Comparison of ENCODE assay signal across 9 cellular contexts in genomic region chr3:42651248-42652091, GRCh38. TPM values are rescaled to one million over a fixed set of nuclear protein-coding genes. Genes with fewer than 3 reads are reported as not detected.
DNase-seq lines count a peak whose midpoint lies in the region; ATAC-seq and TF ChIP-seq lines count a peak whose summit lies in the region.
"Had no signal": no experiment of that assay in that cellular context is flagged by ENCODE, and none has a peak within 500 bp of the region (broad histone marks: within the 10 kb centered on the region; RNA-seq: fewer than 3 reads in every experiment).

No MANE protein-coding gene starts in this region.

- no peaks in the 10 kb centered on the region for H3K9me3 Mint-ChIP-seq in activated CD4-positive, alpha-beta memory T cell treated with anti-CD3 and anti-CD28 coated beads, Interleukin-2, amount 10 ng/mL, durations not matched to agents 7 days and 5 days

- no peak for TF ChIP-seq EP300 in transverse colon (IDR thresholded peaks at IDR 0.05; ENCODE audit: low read depth)

- H3K4me3 ChIP-seq in heart left ventricle, result peak overlapping the region in 3 of 12 donors; percentile 82 to 99 (median 89)
- H3K4me3 ChIP-seq in astrocyte of the cerebellum (ENCODE audit: low read depth, low read length), result peak overlapping the region; percentile 11
- H3K4me3 ChIP-seq in transverse colon, result no peak overlapping the region

- intact Hi-C loops in heart left ventricle (cut with DNase I) (loop anchor here (2.0 to 10.0 kb wide), 6 partner anchors 49 to 91 kb away; partner anchors contain the start of genes NKTR (in 7 of the 10) and SEC22C (in 2 of the 10)), cardiac septum (cut with DNase I) (loop anchor here (2.0 kb wide), 1 partner anchor 51 kb away; the partner anchor contains the start of gene NKTR), transverse colon (cut with DNase I; ENCODE audit: low total_unique reads) (loop anchor here (5.0 kb wide), 1 partner anchor 96 kb away; no protein-coding TSS in a partner anchor)

- TF ChIP-seq CTCF in heart left ventricle (IDR thresholded peaks at IDR 0.05) (no peak), astrocyte of the cerebellum (IDR thresholded peaks at IDR 0.05; ENCODE audit: low read depth, low read length, missing control alignments) (no peak), transverse colon (IDR thresholded peaks at IDR 0.05) (no peak)

- peaks cover 11 to 80% (median 51%) of the 10 kb centered on the region in 12 donors for H3K4me1 ChIP-seq in heart left ventricle
- peaks cover 16 to 38% (median 27%) of the 10 kb centered on the region in 4 donors for H3K4me1 ChIP-seq in transverse colon

- no peak overlapping the region for H3K27ac Mint-ChIP-seq in activated CD4-positive, alpha-beta memory T cell treated with anti-CD3 and anti-CD28 coated beads, Interleukin-2, amount 10 ng/mL, durations not matched to agents 7 days and 5 days

- no peak for DNase-seq in heart left ventricle
- DNase-seq in cardiac septum (ENCODE audit: low spot score), result no peak
- DNase-seq in astrocyte of the cerebellum (ENCODE audit: low read depth), result no peak
- DNase-seq in islet precursor cell, result peak; percentile 91
- DNase-seq in transverse colon, result no peak
- DNase-seq in SW480 (ENCODE audit: low spot score), result no peak
- no peak for DNase-seq in activated CD4-positive, alpha-beta memory T cell treated with anti-CD3 and anti-CD28 coated beads, Interleukin-2, amount 10 ng/mL, durations not matched to agents 7 days and 5 days
- DNase-seq in stimulated activated CD4-positive, alpha-beta T cell treated with anti-CD3 and anti-CD28 coated beads, Interleukin-15, amount 100 ng/mL, for 24 hours, result no peak
- DNase-seq: Kasumi-1 had no signal

- ATAC-seq in heart left ventricle, result no peak

- POLR2A ChIA-PET in activated CD4-positive, alpha-beta memory T cell treated with anti-CD3 and anti-CD28 coated beads, Interleukin-2, amount 10 ng/mL, durations not matched to agents 7 days and 5 days (lab: Charles Lee), result interaction anchor here (0.9 to 2.4 kb wide), 3 partner anchors 10 to 68 kb away, joined by 3 to 12 read pairs (median 5); no protein-coding TSS in a partner anchor

- peaks cover 18% of the 10 kb centered on the region for H3K36me3 Mint-ChIP-seq in activated CD4-positive, alpha-beta memory T cell treated with anti-CD3 and anti-CD28 coated beads, Interleukin-2, amount 10 ng/mL, durations not matched to agents 7 days and 5 days (ENCODE audit: low read depth)

- in situ Hi-C loops in astrocyte of the cerebellum (cut with HindIII; ENCODE audit: low sequenced_read_pairs), result loop anchor here (5.0 kb wide), 1 partner anchor 41 kb away; no protein-coding TSS in a partner anchor
- in situ Hi-C loops in transverse colon (cut with MboI; ENCODE audit: low pct_ligation_motif_present in 1 of 4, low pct_unique_long_range_greater_than_20kb in 1 of 4, low sequenced_read_pairs in 3 of 4), result loop anchor here in 2 of 4 donors (10.0 kb wide), 1 partner anchor 93 kb away; no protein-coding TSS in a partner anchor

- TF ChIP-seq POLR2A in heart left ventricle (IDR thresholded peaks at IDR 0.05) (no peak), transverse colon (IDR thresholded peaks at IDR 0.05) (no peak)

- H3K27me3 ChIP-seq in heart left ventricle, result no peaks in the 10 kb centered on the region
- H3K27me3 ChIP-seq in transverse colon, result no peaks in the 10 kb centered on the region

- 74 to 84% (median 83%) methylated on average over 9 of the region's 9 CpGs for WGBS in heart left ventricle, 4 donors
- 70 to 84% methylated on average over 3 to 9 of the region's 9 CpGs for WGBS in transverse colon (ENCODE audit: low coverage in 1 of 2), 2 donors

- peaks cover 10% of the 10 kb centered on the region for H3K27me3 Mint-ChIP-seq in activated CD4-positive, alpha-beta memory T cell treated with anti-CD3 and anti-CD28 coated beads, Interleukin-2, amount 10 ng/mL, durations not matched to agents 7 days and 5 days

- no peaks in the 10 kb centered on the region for H3K9me3 ChIP-seq in heart left ventricle
- no peaks in the 10 kb centered on the region for H3K9me3 ChIP-seq in transverse colon

- no peak overlapping the region for H3K4me3 Mint-ChIP-seq in activated CD4-positive, alpha-beta memory T cell treated with anti-CD3 and anti-CD28 coated beads, Interleukin-2, amount 10 ng/mL, durations not matched to agents 7 days and 5 days

- peak overlapping the region in 10 of 12 donors; percentile 30 to 99 (median 95) for H3K27ac ChIP-seq in heart left ventricle
- peak overlapping the region; percentile 85 to 95 (median 90) for H3K27ac ChIP-seq in transverse colon

- H3K36me3 ChIP-seq in heart left ventricle (peaks cover 0 to 40% (median 34%) of the 10 kb centered on the region in 9 donors), transverse colon (peaks cover 0 to 2% (median 0%) of the 10 kb centered on the region in 4 donors)

- peaks cover 26% of the 10 kb centered on the region for H3K4me1 Mint-ChIP-seq in activated CD4-positive, alpha-beta memory T cell treated with anti-CD3 and anti-CD28 coated beads, Interleukin-2, amount 10 ng/mL, durations not matched to agents 7 days and 5 days

- CTCF ChIA-PET in activated CD4-positive, alpha-beta memory T cell treated with anti-CD3 and anti-CD28 coated beads, Interleukin-2, amount 10 ng/mL, durations not matched to agents 7 days and 5 days (lab: Charles Lee), result interaction anchor here (1.2 to 1.7 kb wide), 4 partner anchors 8 to 96 kb away, joined by 3 to 7 read pairs (median 5); no protein-coding TSS in a partner anchor

RNA-seq across cellular contexts. Expression of gene ZBTB47, which starts 2.0 kb away (rescaled TPM):
- total RNA-seq in heart left ventricle (100 to 1,000 TPM in 7 of 9 donors, 10 to 100 TPM in 2; 76.6 to 184 (median 131) TPM), cardiac septum (202 TPM), transverse colon (10 to 100 TPM in 3 of 4 donors, 1 to 10 TPM in 1; 10.0 to 44.1 (median 19.7) TPM)
- polyA plus RNA-seq in heart left ventricle, result 100 to 1,000 TPM; 110 to 111 TPM
- 1 to 10 TPM in 1 of 2 experiments, under 1 TPM in 1; 0.93 to 1.1 TPM for total RNA-seq in activated CD4-positive, alpha-beta memory T cell treated with anti-CD3 and anti-CD28 coated beads, Interleukin-2, amount 10 ng/mL, durations not matched to agents 7 days and 5 days

RNA-seq across cellular contexts. Expression of gene KLHL40, which starts 33.9 kb away (rescaled TPM):
- 1 to 10 TPM in 2 of 9 donors, under 1 TPM in 6, not detected in 1; 0.19 to 5.6 (median 0.73) TPM for total RNA-seq in heart left ventricle
- 1 to 10 TPM in 1 of 2 donors, under 1 TPM in 1; 0.61 to 6.8 TPM for polyA plus RNA-seq in heart left ventricle
- total RNA-seq in cardiac septum, result 0.57 TPM
- under 1 TPM in 1 of 4 donors, not detected in 3; 0.27 TPM for total RNA-seq in transverse colon
- not detected for total RNA-seq in activated CD4-positive, alpha-beta memory T cell treated with anti-CD3 and anti-CD28 coated beads, Interleukin-2, amount 10 ng/mL, durations not matched to agents 7 days and 5 days

RNA-seq across cellular contexts. Expression of gene NKTR, which starts 51.0 kb away (rescaled TPM):
- 10 to 100 TPM; 14.6 to 40.6 (median 20.9) TPM for total RNA-seq in heart left ventricle
- 10 to 100 TPM; 10.7 to 31.3 TPM for polyA plus RNA-seq in heart left ventricle
- 35.1 TPM for total RNA-seq in cardiac septum
- total RNA-seq in transverse colon, result 100 to 1,000 TPM in 3 of 4 donors, 10 to 100 TPM in 1; 96.3 to 172 (median 133) TPM
- 10 to 100 TPM; 97.8 to 98.9 TPM for total RNA-seq in activated CD4-positive, alpha-beta memory T cell treated with anti-CD3 and anti-CD28 coated beads, Interleukin-2, amount 10 ng/mL, durations not matched to agents 7 days and 5 days

RNA-seq across cellular contexts. Expression of gene HHATL, which starts 51.1 kb away (rescaled TPM):
- total RNA-seq in heart left ventricle, result 100 to 1,000 TPM; 305 to 823 (median 538) TPM
- polyA plus RNA-seq in heart left ventricle, result 1,000 to 10,000 TPM in 1 of 2 donors, 100 to 1,000 TPM in 1; 188 to 1,023 TPM
- total RNA-seq in cardiac septum, result 505 TPM
- under 1 TPM in 1 of 4 donors, not detected in 3; 0.27 TPM for total RNA-seq in transverse colon
- total RNA-seq in activated CD4-positive, alpha-beta memory T cell treated with anti-CD3 and anti-CD28 coated beads, Interleukin-2, amount 10 ng/mL, durations not matched to agents 7 days and 5 days, result under 1 TPM in 1 of 2 experiments, not detected in 1; 0.25 TPM

Comparison
In these comparisons a context has a peak if more than half of its experiments do, and no peak if none do; other contexts are left out.
1. RNA of gene ZBTB47, which starts 2.0 kb away (total RNA-seq): 202 TPM in cardiac septum (single experiment), 76.6 to 184 TPM in heart left ventricle and 10.0 to 44.1 TPM in transverse colon; 0.93 to 1.1 TPM in activated CD4-positive, alpha-beta memory T cell treated with anti-CD3 and anti-CD28 coated beads, Interleukin-2, amount 10 ng/mL, durations not matched to agents 7 days and 5 days; every median in the first group is over 4 times any median in the second.